ENCODE assay signal across 9 cellular contexts in genomic region chrX:13472975-13473665, GRCh38.
A peak's percentile ranks its signal among the peaks of the same experiment; 100 is the strongest.
DNase-seq lines count a peak whose midpoint lies in the region; ATAC-seq, FAIRE-seq and TF ChIP-seq lines count a peak whose summit lies in the region.
"Had no signal": no experiment of that assay in that cellular context is flagged by ENCODE, and none has a peak within 500 bp of the region (broad histone marks: within the 10 kb centered on the region; RNA-seq: fewer than 3 reads in every experiment).

No MANE protein-coding gene starts in this region.

- H3K36me3 ChIP-seq in BLaER1 (no peaks in the 10 kb centered on the region), GM12878 (ENCODE audit: control insufficient read depth in 2 of 2, insufficient read depth in 2 of 2, low read length in 1 of 2) (no peaks in the 10 kb centered on the region)

- ATAC-seq in GM21737 (IDR thresholded peaks at IDR 0.05; ENCODE audit: unreplicated experiment) (peak; percentile 26), GM12878 (peak; percentile 41), natural killer cell (no peak), HG03571 (IDR thresholded peaks at IDR 0.05; ENCODE audit: unreplicated experiment) (no peak)

- intact Hi-C loops in GM12878 (cut with micrococcal nuclease; ENCODE audit: unreplicated experiment), result no loop called here
- intact Hi-C loops in natural killer cell (cut with micrococcal nuclease), result no loop called here
- intact Hi-C loops in posterior cingulate gyrus (cut with DNase I), result loop anchor here (10.0 kb wide), 1 partner anchor 108 kb away; no protein-coding TSS in a partner anchor

- WGBS in GM12878 (ENCODE audit: insufficient coverage, insufficient replicate concordance, low lambda C conversion rate, missing lambda C conversion rate), result 15% methylated on average over 9 of the region's 9 CpGs

- peaks cover 25 to 31% of the 10 kb centered on the region in 2 donors for H3K4me1 Mint-ChIP-seq in natural killer cell

- RAD21 ChIA-PET in GM12878 (lab: Charles Lee; ENCODE audit: unreplicated experiment), result interaction anchor here (1.0 to 6.1 kb wide), 9 partner anchors 14 to 526 kb away, joined by 3 to 48 read pairs (median 5); no protein-coding TSS in a partner anchor

- CTCF ChIA-PET in GM12878 (lab: Yijun Ruan, JAX), result interaction anchor here (0.5 to 5.9 kb wide), 12 partner anchors 11 to 555 kb away, joined by 3 to 47 read pairs (median 5); no protein-coding TSS in a partner anchor

- H3K9me3 ChIP-seq in BLaER1 (peaks cover 4% of the 10 kb centered on the region), GM12878 (replicated peaks; ENCODE audit: control insufficient read depth, insufficient read depth, low read length) (no peaks in the 10 kb centered on the region)

- FAIRE-seq in GM12878 (lab: Jason Lieb, UNC), result no peak

- peak overlapping the region; percentile 72 for H3K4me2 ChIP-seq in BLaER1
- H3K4me2 ChIP-seq in GM12878 (ENCODE audit: control insufficient read depth, insufficient read depth), result peak overlapping the region; percentile 83

- H3K79me2 ChIP-seq in GM12878 (ENCODE audit: control insufficient read depth, insufficient read depth, low read length), result no peaks in the 10 kb centered on the region

- peak; percentile 54 for TF ChIP-seq RAD21 in GM12878 (IDR thresholded peaks at IDR 0.05; ENCODE audit: insufficient read depth, low read depth, low read length)

- H4K20me1 ChIP-seq in BLaER1 (no peaks in the 10 kb centered on the region), GM12878 (ENCODE audit: control insufficient read depth, insufficient read depth) (no peaks in the 10 kb centered on the region)

- H3K27ac Mint-ChIP-seq in natural killer cell, result peak overlapping the region; percentile 91 to 92

- H3K4me3 Mint-ChIP-seq in natural killer cell, result peak overlapping the region; percentile 75

- H3K4me3 ChIP-seq in BLaER1, result peak overlapping the region; percentile 48
- peak overlapping the region; percentile 52; the same call in 1 of the 2 replicates for H3K4me3 ChIP-seq in GM12878

- no peak for TF ChIP-seq POLR2A in GM12878 (IDR thresholded peaks at IDR 0.05; ENCODE audit: low read depth, low read length)

- H3K36me3 Mint-ChIP-seq in natural killer cell, result no peaks in the 10 kb centered on the region

- SMC1A ChIA-PET in GM12878 (lab: Charles Lee; ENCODE audit: uncharacterized antibody, unreplicated experiment), result interaction anchor here (0.7 to 9.7 kb wide), 13 partner anchors 11 to 526 kb away, joined by 3 to 89 read pairs (median 4); no protein-coding TSS in a partner anchor

- peak overlapping the region; percentile 80; the same call in 1 of the 2 replicates for H2AFZ ChIP-seq in GM12878 (ENCODE audit: control insufficient read depth, low read depth, low read length)

- H3K27me3 ChIP-seq in BLaER1, result peaks cover 84% of the 10 kb centered on the region
- no peaks in the 10 kb centered on the region for H3K27me3 ChIP-seq in GM12878 (replicated peaks in 1 of 2; ENCODE audit: control insufficient read depth in 2 of 2, insufficient read depth in 2 of 2, low read length in 1 of 2)

- BruUV-seq in GM12878 (replicated peaks; lab: Mats Ljungman, UMichigan), result no TSS peak

- POLR2A ChIA-PET in GM12878 (lab: Charles Lee), result interaction anchor here (1.1 to 3.1 kb wide), 2 partner anchors 14 to 208 kb away, joined by 3 to 15 read pairs; no protein-coding TSS in a partner anchor

- H3K27me3 Mint-ChIP-seq in natural killer cell (ENCODE audit: low read depth in 2 of 2), result peaks cover 0 to 9% of the 10 kb centered on the region in 2 donors

- H3K9me3 Mint-ChIP-seq in natural killer cell, result peaks cover 0 to 3% of the 10 kb centered on the region in 2 donors

- TF ChIP-seq CTCF in GM12878 (IDR thresholded peaks at IDR 0.05 in 2 of 3, conservative IDR thresholded peaks at IDR 0.05 in 1 of 3; ENCODE audit: control insufficient read depth in 2 of 3, extremely low read depth in 1 of 3, insufficient read depth in 1 of 3, low read depth in 3 of 3, low read length in 3 of 3) (peak; percentile 23 to 40 (median 35); a peak in 5 of 6 replicates), natural killer cell (IDR thresholded peaks at IDR 0.05) (no peak)

- peak overlapping the region; percentile 64 for H3K9ac ChIP-seq in BLaER1
- peak overlapping the region; percentile 73 for H3K9ac ChIP-seq in GM12878 (ENCODE audit: control insufficient read depth, insufficient read depth, low read length)

- TF ChIP-seq EP300 in GM12878 (IDR thresholded peaks at IDR 0.05; ENCODE audit: borderline replicate concordance in 1 of 2, control insufficient read depth in 1 of 2, low read depth in 2 of 2, low read length in 2 of 2), result no peak

- H3K4me1 ChIP-seq in BLaER1 (peaks cover 55% of the 10 kb centered on the region), GM12878 (ENCODE audit: control insufficient read depth, insufficient read depth, low read length) (no peaks in the 10 kb centered on the region)

- H3K27ac ChIP-seq in BLaER1 (peak overlapping the region; percentile 83), GM12878 (ENCODE audit: control insufficient read depth, insufficient read depth) (peak overlapping the region; percentile 88)

- in situ Hi-C loops in GM12878 (cut with MboI), result no loop called here

- DNase-seq in GM12878 (ENCODE audit: low read depth, low spot score), result peak; percentile 2
- DNase-seq in natural killer cell, result no peak
- no peak for DNase-seq in NCI-H2227 treated with DMSO at 0.1 percent for 48 hours (lab: John Stamatoyannopoulos, UW)
- no peak for DNase-seq in posterior cingulate gyrus
- DNase-seq in midbrain (lab: John Stamatoyannopoulos, UW), result no peak
- DNase-seq: DND-41 had no signal

TF ChIP-seq in GM12878, 131 proteins besides CTCF, POLR2A, EP300 and RAD21:
- TF ChIP-seq POLR2AphosphoS5 (IDR thresholded peaks at IDR 0.05; ENCODE audit: low read length) (no peak), NFIC (IDR thresholded peaks at IDR 0.05; ENCODE audit: low read depth, low read length) (no peak), SMAD1 (IDR thresholded peaks at IDR 0.05; ENCODE audit: low read depth, partially characterized antibody) (no peak), PBX3 (IDR thresholded peaks at IDR 0.05; ENCODE audit: insufficient replicate concordance, low read depth, low read length) (no peak), RUNX3 (IDR thresholded peaks at IDR 0.05; ENCODE audit: low read length) (no peak), SP1 (IDR thresholded peaks at IDR 0.05; ENCODE audit: low read depth, low read length) (no peak), MEF2A (IDR thresholded peaks at IDR 0.05; ENCODE audit: insufficient read depth, low read depth, low read length) (no peak), CBFB (IDR thresholded peaks at IDR 0.05; ENCODE audit: low read depth) (no peak), IKZF1 (conservative IDR thresholded peaks at IDR 0.05) (no peak), POU2F2 (IDR thresholded peaks at IDR 0.05; ENCODE audit: borderline replicate concordance, low read depth, low read length) (no peak), TBL1XR1 (IDR thresholded peaks at IDR 0.05; ENCODE audit: low read depth, low read length) (no peak), POLR2AphosphoS2 (IDR thresholded peaks at IDR 0.05; ENCODE audit: low read depth, low read length) (no peak), SREBF1 (IDR thresholded peaks at IDR 0.05; ENCODE audit: low read length) (no peak), MEF2B (IDR thresholded peaks at IDR 0.05; ENCODE audit: partially characterized antibody, poor library complexity, severe bottlenecking) (no peak), BMI1 (IDR thresholded peaks at IDR 0.05; ENCODE audit: borderline replicate concordance) (no peak), KDM1A (IDR thresholded peaks at IDR 0.05; ENCODE audit: borderline replicate concordance) (no peak), EGR1 (IDR thresholded peaks at IDR 0.05; ENCODE audit: borderline replicate concordance in 1 of 2, low read depth in 2 of 2, low read length in 2 of 2) (no peak), TCF7 (IDR thresholded peaks at IDR 0.05; ENCODE audit: borderline replicate concordance) (no peak), FOS (IDR thresholded peaks at IDR 0.05; ENCODE audit: borderline replicate concordance, extremely low read depth, insufficient read length) (no peak)
- TF ChIP-seq, protein P1, sequence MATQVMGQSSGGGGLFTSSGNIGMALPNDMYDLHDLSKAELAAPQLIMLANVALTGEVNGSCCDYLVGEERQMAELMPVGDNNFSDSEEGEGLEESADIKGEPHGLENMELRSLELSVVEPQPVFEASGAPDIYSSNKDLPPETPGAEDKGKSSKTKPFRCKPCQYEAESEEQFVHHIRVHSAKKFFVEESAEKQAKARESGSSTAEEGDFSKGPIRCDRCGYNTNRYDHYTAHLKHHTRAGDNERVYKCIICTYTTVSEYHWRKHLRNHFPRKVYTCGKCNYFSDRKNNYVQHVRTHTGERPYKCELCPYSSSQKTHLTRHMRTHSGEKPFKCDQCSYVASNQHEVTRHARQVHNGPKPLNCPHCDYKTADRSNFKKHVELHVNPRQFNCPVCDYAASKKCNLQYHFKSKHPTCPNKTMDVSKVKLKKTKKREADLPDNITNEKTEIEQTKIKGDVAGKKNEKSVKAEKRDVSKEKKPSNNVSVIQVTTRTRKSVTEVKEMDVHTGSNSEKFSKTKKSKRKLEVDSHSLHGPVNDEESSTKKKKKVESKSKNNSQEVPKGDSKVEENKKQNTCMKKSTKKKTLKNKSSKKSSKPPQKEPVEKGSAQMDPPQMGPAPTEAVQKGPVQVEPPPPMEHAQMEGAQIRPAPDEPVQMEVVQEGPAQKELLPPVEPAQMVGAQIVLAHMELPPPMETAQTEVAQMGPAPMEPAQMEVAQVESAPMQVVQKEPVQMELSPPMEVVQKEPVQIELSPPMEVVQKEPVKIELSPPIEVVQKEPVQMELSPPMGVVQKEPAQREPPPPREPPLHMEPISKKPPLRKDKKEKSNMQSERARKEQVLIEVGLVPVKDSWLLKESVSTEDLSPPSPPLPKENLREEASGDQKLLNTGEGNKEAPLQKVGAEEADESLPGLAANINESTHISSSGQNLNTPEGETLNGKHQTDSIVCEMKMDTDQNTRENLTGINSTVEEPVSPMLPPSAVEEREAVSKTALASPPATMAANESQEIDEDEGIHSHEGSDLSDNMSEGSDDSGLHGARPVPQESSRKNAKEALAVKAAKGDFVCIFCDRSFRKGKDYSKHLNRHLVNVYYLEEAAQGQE (IDR thresholded peaks at IDR 0.05; ENCODE audit: low read depth, low read length), result no peak

Comparison
In these comparisons a context has a peak if more than half of its experiments do, and no peak if none do; other contexts are left out.
1. ATAC-seq: peak in GM21737 (single experiment) and GM12878 (single experiment); none in natural killer cell (0 of 3) and HG03571 (single experiment).